8 cellular contexts compared by ENCODE assay signal in the genomic region with DNA sequence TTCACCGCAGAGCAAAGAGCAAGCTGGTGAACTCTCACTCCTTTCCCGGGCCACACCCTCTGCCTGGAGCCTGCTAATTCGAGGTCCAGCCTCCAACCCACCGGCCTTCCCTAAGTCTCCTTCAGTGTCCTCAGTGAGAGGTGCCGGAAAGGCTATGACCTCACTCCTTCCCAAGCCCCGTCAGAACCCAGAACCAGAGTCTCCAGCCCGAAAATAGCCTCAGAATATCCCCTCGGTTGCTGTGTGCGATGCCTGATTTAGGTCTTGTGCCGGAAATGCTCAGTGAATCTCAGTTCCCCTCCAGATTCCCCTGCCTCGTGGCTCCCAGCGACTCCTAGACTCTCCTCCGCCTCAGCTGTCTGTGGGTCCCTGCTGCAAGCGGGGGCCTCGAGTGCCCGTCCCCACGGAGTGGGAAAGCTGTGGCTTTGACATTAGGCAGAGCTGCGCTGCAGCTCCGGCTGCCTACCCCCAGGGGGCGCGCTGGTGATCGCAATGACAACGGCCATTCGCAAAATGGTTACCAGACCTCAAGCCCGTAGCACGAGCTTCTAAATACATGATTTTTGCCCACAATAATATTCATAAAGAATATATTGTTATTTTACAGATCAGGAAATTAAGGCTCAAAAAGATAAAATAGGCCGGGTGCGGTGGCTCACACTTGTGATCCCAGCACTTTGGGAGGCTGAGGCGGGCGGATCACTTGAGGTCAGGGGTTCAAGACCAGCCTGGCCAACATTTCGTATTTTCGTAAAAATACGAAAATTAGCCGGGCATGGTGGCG. TPM values are rescaled to one million over a fixed set of nuclear protein-coding genes. Genes with fewer than 3 reads are reported as not detected.
DNase-seq lines count a peak whose midpoint lies in the region; ATAC-seq and TF ChIP-seq lines count a peak whose summit lies in the region.

No MANE protein-coding gene starts in this region.

- no peak for TF ChIP-seq POLR2A in gastroesophageal sphincter (IDR thresholded peaks at IDR 0.05)

- H3K9me3 Mint-ChIP-seq in CD14-positive monocyte = no peaks in the 10 kb centered on the region

- intact Hi-C loops in CD14-positive monocyte (cut with micrococcal nuclease) = no loop called here

- peaks cover 14% of the 10 kb centered on the region for H3K4me1 Mint-ChIP-seq in CD14-positive monocyte

- no peaks in the 10 kb centered on the region for H3K9me3 ChIP-seq in gastroesophageal sphincter

- H3K36me3 Mint-ChIP-seq in CD14-positive monocyte = no peaks in the 10 kb centered on the region

- ATAC-seq in HG02571 (IDR thresholded peaks at IDR 0.05; ENCODE audit: unreplicated experiment) (peak; percentile 51), gastroesophageal sphincter (peak; percentile 80), GM21367 (IDR thresholded peaks at IDR 0.05; ENCODE audit: unreplicated experiment) (no peak)

- WGBS in gastroesophageal sphincter (ENCODE audit: low coverage in 1 of 2), 2 donors = 40 to 53% methylated on average over 11 to 19 of the region's 35 CpGs

- peaks cover 15 to 17% (median 15%) of the 10 kb centered on the region in 3 donors for H3K27me3 Mint-ChIP-seq in CD14-positive monocyte (ENCODE audit: low read depth in 3 of 3)

- H3K4me3 Mint-ChIP-seq in CD14-positive monocyte = peak overlapping the region; percentile 77 to 94

- peak overlapping the region in 1 of 4 donors; percentile 48 for H3K27ac ChIP-seq in gastroesophageal sphincter
- H3K27ac ChIP-seq in substantia nigra (ENCODE audit: low read depth, low read length, poor library complexity, severe bottlenecking) = no peak overlapping the region

- TF ChIP-seq CTCF in CD14-positive monocyte (IDR thresholded peaks at IDR 0.05) (peak; percentile 97), gastroesophageal sphincter (IDR thresholded peaks at IDR 0.05) (peak; percentile 80 to 97 (median 92))

- peak overlapping the region in 4 of 7 donors; percentile 37 to 75 (median 62) for H3K27ac Mint-ChIP-seq in CD14-positive monocyte

- H3K4me3 ChIP-seq in gastroesophageal sphincter = peak overlapping the region in 1 of 2 donors; percentile 26

- H3K4me1 ChIP-seq in gastroesophageal sphincter = peaks cover 0 to 12% (median 0%) of the 10 kb centered on the region in 3 donors

- peak; percentile 67 for DNase-seq in CD14-positive monocyte (ENCODE audit: low spot score)
- peak; percentile 79 for DNase-seq in RPMI8226
- DNase-seq in activated gamma-delta T cell treated with Interleukin-2 at 50 U/mL for 16 hours = peak; percentile 66
- peak in 45 of 56 donors; percentile 5 to 82 (median 44) for DNase-seq in nucleus accumbens (lab: John Stamatoyannopoulos, UW)
- peak in 42 of 49 donors; percentile 4 to 74 (median 44) for DNase-seq in substantia nigra (lab: John Stamatoyannopoulos, UW)

- no peak for TF ChIP-seq EP300 in gastroesophageal sphincter (IDR thresholded peaks at IDR 0.05)

- peaks cover 24% of the 10 kb centered on the region for H3K27me3 ChIP-seq in gastroesophageal sphincter

- H3K36me3 ChIP-seq in gastroesophageal sphincter = no peaks in the 10 kb centered on the region

RNA-seq across cellular contexts. Expression of a gene that starts 4.2 kb away (rescaled TPM):
- polyA plus RNA-seq in CD14-positive monocyte = not detected
- total RNA-seq in gastroesophageal sphincter = not detected

RNA-seq across cellular contexts. Expression of a gene that starts 46.6 kb away (rescaled TPM):
- 1 to 10 TPM in 1 of 2 donors, under 1 TPM in 1; 0.10 to 2.2 TPM for polyA plus RNA-seq in CD14-positive monocyte
- 1 to 10 TPM in 2 of 4 donors, not detected in 2; 1.3 to 1.5 TPM for total RNA-seq in gastroesophageal sphincter
